In the genomic region with DNA sequence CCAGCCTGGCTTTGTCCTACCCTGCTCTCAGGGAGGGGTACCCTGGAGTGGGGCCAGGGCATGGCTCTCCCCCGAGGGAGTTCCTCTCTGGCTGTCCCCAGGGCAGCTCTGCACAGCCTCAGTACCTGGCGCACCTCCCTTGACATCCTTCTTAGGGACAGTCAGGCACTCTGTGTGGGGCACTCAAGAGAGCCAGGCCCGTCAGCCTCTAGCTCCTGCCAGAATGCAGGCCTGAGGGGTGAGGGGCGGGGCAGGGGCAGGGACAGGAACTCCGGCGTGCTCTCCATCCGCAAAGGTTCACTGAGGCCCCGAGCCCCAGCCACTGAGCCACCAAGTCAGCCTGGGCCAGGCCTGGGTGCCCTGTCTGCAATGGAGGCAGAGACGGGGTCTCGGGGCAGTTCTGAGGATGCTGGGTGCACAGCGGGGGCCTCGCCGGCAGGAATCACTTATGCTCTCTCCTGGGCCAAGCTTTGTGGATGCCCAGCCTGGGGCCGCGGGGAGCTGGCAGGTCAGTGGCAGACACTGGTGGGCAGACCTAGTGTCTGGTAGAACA, we compare ENCODE assay signal across 1 cellular context.
TF ChIP-seq lines count a peak whose summit lies in the region.

No MANE protein-coding gene starts in this region.

TF ChIP-seq in endothelial cell of umbilical vein, 7 proteins besides CTCF, POLR2A, EP300 and RAD21 (continued from another document):
- TF ChIP-seq MAX (IDR thresholded peaks at IDR 0.05; ENCODE audit: insufficient read depth, insufficient read length), result no peak
